Comparison of ENCODE assay signal across 13 cellular contexts in genomic region chr14:68403794-68404522, GRCh38.
A peak's percentile ranks its signal among the peaks of the same experiment; 100 is the strongest.
DNase-seq lines count a peak whose midpoint lies in the region; ATAC-seq and TF ChIP-seq lines count a peak whose summit lies in the region.
"Had no signal": no experiment of that assay in that cellular context is flagged by ENCODE, and none has a peak within 500 bp of the region (broad histone marks: within the 10 kb centered on the region; RNA-seq: fewer than 3 reads in every experiment).

No MANE protein-coding gene starts in this region.

- H3K4me1 ChIP-seq in DOHH2 (ENCODE audit: control insufficient read depth, low read length) = peaks cover 84% of the 10 kb centered on the region
- peaks cover 82% of the 10 kb centered on the region for H3K4me1 ChIP-seq in Loucy (ENCODE audit: insufficient read depth, low read length, poor library complexity, severe bottlenecking)
- H3K4me1 ChIP-seq in spleen = peaks cover 57 to 100% (median 76%) of the 10 kb centered on the region in 6 donors

- H3K9me3 ChIP-seq in DOHH2 (ENCODE audit: control insufficient read depth, insufficient read depth, low read length) = no peaks in the 10 kb centered on the region
- no peaks in the 10 kb centered on the region for H3K9me3 ChIP-seq in Loucy (ENCODE audit: insufficient read depth, low read depth, low read length)
- H3K9me3 ChIP-seq in spleen = no peaks in the 10 kb centered on the region

- TF ChIP-seq POLR2A in spleen (IDR thresholded peaks at IDR 0.05) = no peak

- intact Hi-C loops in spleen (cut with DNase I; ENCODE audit: low total_unique reads) = no loop called here

- 71 to 77% (median 74%) methylated on average over 1 of the region's 1 CpG for WGBS in spleen, 5 donors

- H3K79me2 ChIP-seq in DOHH2 (ENCODE audit: control insufficient read depth, low read length) (no peaks in the 10 kb centered on the region), Loucy (ENCODE audit: insufficient read depth, low read length) (no peaks in the 10 kb centered on the region)

- H3K4me2 ChIP-seq in DOHH2 (ENCODE audit: low read length) (peak overlapping the region; percentile 85), Loucy (ENCODE audit: low read depth, low read length, poor library complexity, severe bottlenecking) (peak overlapping the region; percentile 57)

- DNase-seq in coronary artery (ENCODE audit: low spot score) (no peak), spleen (no peak), HCEC 1CT (no peak), GOT3 (lab: John Stamatoyannopoulos, UW) (no peak)
- DNase-seq: anterior cingulate cortex, mesendoderm, NCI-H526 treated with DMSO at 0.1 percent for 48 hours, right cardiac atrium, SW 1271 had no signal

- no peaks in the 10 kb centered on the region for H3K9me2 ChIP-seq in DOHH2 (replicated peaks; ENCODE audit: control insufficient read depth, low read length)
- H3K9me2 ChIP-seq in Loucy (replicated peaks; ENCODE audit: low read depth, low read length) = no peaks in the 10 kb centered on the region

- H3K4me3 ChIP-seq in DOHH2 (ENCODE audit: low read length) (peak overlapping the region; percentile 31), Loucy (ENCODE audit: low read length, poor library complexity, severe bottlenecking) (no peak overlapping the region), coronary artery (no peak overlapping the region), spleen (no peak overlapping the region)

- H3F3A ChIP-seq in DOHH2 (ENCODE audit: control insufficient read depth, insufficient read depth) = peaks cover 10% of the 10 kb centered on the region
- H3F3A ChIP-seq in Loucy (ENCODE audit: low read depth) = peaks cover 25% of the 10 kb centered on the region

- no peaks in the 10 kb centered on the region for H4K20me1 ChIP-seq in DOHH2 (ENCODE audit: control insufficient read depth, insufficient read depth, low read depth, low read length)
- no peaks in the 10 kb centered on the region for H4K20me1 ChIP-seq in Loucy (ENCODE audit: insufficient read depth, low read length, poor library complexity, severe bottlenecking)

- peak overlapping the region; percentile 49 for H3K27ac ChIP-seq in DOHH2 (ENCODE audit: low read depth, low read length)
- H3K27ac ChIP-seq in coronary artery = peak overlapping the region; percentile 5 to 49
- peak overlapping the region; percentile 24 to 85 (median 78) for H3K27ac ChIP-seq in spleen
- H3K27ac ChIP-seq: HL-60 had no signal

- H3K27me3 ChIP-seq in DOHH2 (ENCODE audit: control insufficient read depth, low read length) = no peaks in the 10 kb centered on the region
- H3K27me3 ChIP-seq in Loucy (ENCODE audit: insufficient read depth, low read length, poor library complexity, severe bottlenecking) = no peaks in the 10 kb centered on the region
- H3K27me3 ChIP-seq in spleen (replicated peaks in 1 of 7) = no peaks in the 10 kb centered on the region

- TF ChIP-seq CTCF in DOHH2 (IDR thresholded peaks at IDR 0.05; ENCODE audit: low read depth, low read length, poor library complexity, severe bottlenecking) (no peak), Loucy (conservative IDR thresholded peaks at IDR 0.05; ENCODE audit: low read length) (no peak), coronary artery (IDR thresholded peaks at IDR 0.05) (no peak), spleen (IDR thresholded peaks at IDR 0.05 in 8 of 11, conservative IDR thresholded peaks at IDR 0.05 in 3 of 11) (no peak)

- peak overlapping the region; percentile 69 for H3K9ac ChIP-seq in Loucy (ENCODE audit: low read depth, low read length, poor library complexity, severe bottlenecking)

- no peak overlapping the region for H2AFZ ChIP-seq in Loucy (ENCODE audit: low read length)

- H3K36me3 ChIP-seq in DOHH2 (ENCODE audit: control insufficient read depth, low read length) (no peaks in the 10 kb centered on the region), Loucy (ENCODE audit: insufficient read depth, low read length) (no peaks in the 10 kb centered on the region), spleen (no peaks in the 10 kb centered on the region)

- no peak for ATAC-seq in HG03025 (IDR thresholded peaks at IDR 0.05; ENCODE audit: low FRiP score, unreplicated experiment)

Comparison
In these comparisons a context has a peak if more than half of its experiments do, and no peak if none do; other contexts are left out.
1. H3K27ac ChIP-seq: peak in every context shown above with its lines; median percentile 78 in spleen; 49 in DOHH2; 27 in coronary artery.